In genomic region chr6:43951756-43952675, GRCh38 we compare ENCODE assay signal across 1 cellular context.
TF ChIP-seq lines count a peak whose summit lies in the region.

No MANE protein-coding gene starts in this region.

TF ChIP-seq in HEK293, 187 proteins besides CTCF, POLR2A, EP300 and RAD21 (continued from another document):
- TF ChIP-seq ZNF488 (tag by site-specific recombination; IDR thresholded peaks at IDR 0.05) (no peak), ZNF146 (tag by site-specific recombination; IDR thresholded peaks at IDR 0.05) (no peak), ZNF707 (tag by site-specific recombination; IDR thresholded peaks at IDR 0.05) (no peak), ZNF626 (tag by site-specific recombination; IDR thresholded peaks at IDR 0.05) (no peak), ZBTB7A (tag by site-specific recombination; IDR thresholded peaks at IDR 0.05; ENCODE audit: low read depth) (no peak), GLIS1 (tag by site-specific recombination; IDR thresholded peaks at IDR 0.05) (peak; percentile 53), MYNN (tag by site-specific recombination; IDR thresholded peaks at IDR 0.05; ENCODE audit: borderline replicate concordance) (no peak), ZXDB (tag by site-specific recombination; IDR thresholded peaks at IDR 0.05) (no peak), ZNF830 (tag by site-specific recombination; IDR thresholded peaks at IDR 0.05; ENCODE audit: low read depth) (no peak), PRDM6 (tag by site-specific recombination; IDR thresholded peaks at IDR 0.05) (no peak), OVOL3 (tag by site-specific recombination; IDR thresholded peaks at IDR 0.05) (no peak), ZNF629 (tag by site-specific recombination; IDR thresholded peaks at IDR 0.05) (no peak), ZNF426 (tag by site-specific recombination; IDR thresholded peaks at IDR 0.05) (no peak), HIC1 (tag by site-specific recombination; IDR thresholded peaks at IDR 0.05) (no peak), SALL2 (tag by site-specific recombination; IDR thresholded peaks at IDR 0.05; ENCODE audit: borderline replicate concordance) (no peak), ZIC2 (tag by site-specific recombination; IDR thresholded peaks at IDR 0.05) (peak; percentile 53), ZNF768 (tag by site-specific recombination; IDR thresholded peaks at IDR 0.05) (no peak), TRIM28 (IDR thresholded peaks at IDR 0.05; ENCODE audit: borderline replicate concordance, low read length) (no peak), ZNF624 (tag by site-specific recombination; IDR thresholded peaks at IDR 0.05) (no peak), ZSCAN30 (tag by site-specific recombination; IDR thresholded peaks at IDR 0.05) (no peak), ZNF248 (tag by site-specific recombination; IDR thresholded peaks at IDR 0.05) (no peak), KLF7 (tag by site-specific recombination; IDR thresholded peaks at IDR 0.05; ENCODE audit: borderline replicate concordance) (no peak), KLF1 (tag by site-specific recombination; IDR thresholded peaks at IDR 0.05) (peak; percentile 86), ZBTB21 (tag by site-specific recombination; IDR thresholded peaks at IDR 0.05) (0 out of 2 replicates have a peak, but pooled peaks have one; percentile 6), ZNF335 (tag by site-specific recombination; conservative IDR thresholded peaks at IDR 0.05) (peak; percentile 32; the same call in 1 of the 2 replicates), ZNF658 (tag by site-specific recombination; IDR thresholded peaks at IDR 0.05) (no peak), ZNF404 (tag by site-specific recombination; IDR thresholded peaks at IDR 0.05) (no peak), ZNF366 (tag by site-specific recombination; conservative IDR thresholded peaks at IDR 0.05) (no peak)
- TF ChIP-seq, protein P1, sequence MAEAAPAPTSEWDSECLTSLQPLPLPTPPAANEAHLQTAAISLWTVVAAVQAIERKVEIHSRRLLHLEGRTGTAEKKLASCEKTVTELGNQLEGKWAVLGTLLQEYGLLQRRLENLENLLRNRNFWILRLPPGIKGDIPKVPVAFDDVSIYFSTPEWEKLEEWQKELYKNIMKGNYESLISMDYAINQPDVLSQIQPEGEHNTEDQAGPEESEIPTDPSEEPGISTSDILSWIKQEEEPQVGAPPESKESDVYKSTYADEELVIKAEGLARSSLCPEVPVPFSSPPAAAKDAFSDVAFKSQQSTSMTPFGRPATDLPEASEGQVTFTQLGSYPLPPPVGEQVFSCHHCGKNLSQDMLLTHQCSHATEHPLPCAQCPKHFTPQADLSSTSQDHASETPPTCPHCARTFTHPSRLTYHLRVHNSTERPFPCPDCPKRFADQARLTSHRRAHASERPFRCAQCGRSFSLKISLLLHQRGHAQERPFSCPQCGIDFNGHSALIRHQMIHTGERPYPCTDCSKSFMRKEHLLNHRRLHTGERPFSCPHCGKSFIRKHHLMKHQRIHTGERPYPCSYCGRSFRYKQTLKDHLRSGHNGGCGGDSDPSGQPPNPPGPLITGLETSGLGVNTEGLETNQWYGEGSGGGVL (tag by site-specific recombination; IDR thresholded peaks at IDR 0.05), result peak; percentile 85
- TF ChIP-seq, protein P2, sequence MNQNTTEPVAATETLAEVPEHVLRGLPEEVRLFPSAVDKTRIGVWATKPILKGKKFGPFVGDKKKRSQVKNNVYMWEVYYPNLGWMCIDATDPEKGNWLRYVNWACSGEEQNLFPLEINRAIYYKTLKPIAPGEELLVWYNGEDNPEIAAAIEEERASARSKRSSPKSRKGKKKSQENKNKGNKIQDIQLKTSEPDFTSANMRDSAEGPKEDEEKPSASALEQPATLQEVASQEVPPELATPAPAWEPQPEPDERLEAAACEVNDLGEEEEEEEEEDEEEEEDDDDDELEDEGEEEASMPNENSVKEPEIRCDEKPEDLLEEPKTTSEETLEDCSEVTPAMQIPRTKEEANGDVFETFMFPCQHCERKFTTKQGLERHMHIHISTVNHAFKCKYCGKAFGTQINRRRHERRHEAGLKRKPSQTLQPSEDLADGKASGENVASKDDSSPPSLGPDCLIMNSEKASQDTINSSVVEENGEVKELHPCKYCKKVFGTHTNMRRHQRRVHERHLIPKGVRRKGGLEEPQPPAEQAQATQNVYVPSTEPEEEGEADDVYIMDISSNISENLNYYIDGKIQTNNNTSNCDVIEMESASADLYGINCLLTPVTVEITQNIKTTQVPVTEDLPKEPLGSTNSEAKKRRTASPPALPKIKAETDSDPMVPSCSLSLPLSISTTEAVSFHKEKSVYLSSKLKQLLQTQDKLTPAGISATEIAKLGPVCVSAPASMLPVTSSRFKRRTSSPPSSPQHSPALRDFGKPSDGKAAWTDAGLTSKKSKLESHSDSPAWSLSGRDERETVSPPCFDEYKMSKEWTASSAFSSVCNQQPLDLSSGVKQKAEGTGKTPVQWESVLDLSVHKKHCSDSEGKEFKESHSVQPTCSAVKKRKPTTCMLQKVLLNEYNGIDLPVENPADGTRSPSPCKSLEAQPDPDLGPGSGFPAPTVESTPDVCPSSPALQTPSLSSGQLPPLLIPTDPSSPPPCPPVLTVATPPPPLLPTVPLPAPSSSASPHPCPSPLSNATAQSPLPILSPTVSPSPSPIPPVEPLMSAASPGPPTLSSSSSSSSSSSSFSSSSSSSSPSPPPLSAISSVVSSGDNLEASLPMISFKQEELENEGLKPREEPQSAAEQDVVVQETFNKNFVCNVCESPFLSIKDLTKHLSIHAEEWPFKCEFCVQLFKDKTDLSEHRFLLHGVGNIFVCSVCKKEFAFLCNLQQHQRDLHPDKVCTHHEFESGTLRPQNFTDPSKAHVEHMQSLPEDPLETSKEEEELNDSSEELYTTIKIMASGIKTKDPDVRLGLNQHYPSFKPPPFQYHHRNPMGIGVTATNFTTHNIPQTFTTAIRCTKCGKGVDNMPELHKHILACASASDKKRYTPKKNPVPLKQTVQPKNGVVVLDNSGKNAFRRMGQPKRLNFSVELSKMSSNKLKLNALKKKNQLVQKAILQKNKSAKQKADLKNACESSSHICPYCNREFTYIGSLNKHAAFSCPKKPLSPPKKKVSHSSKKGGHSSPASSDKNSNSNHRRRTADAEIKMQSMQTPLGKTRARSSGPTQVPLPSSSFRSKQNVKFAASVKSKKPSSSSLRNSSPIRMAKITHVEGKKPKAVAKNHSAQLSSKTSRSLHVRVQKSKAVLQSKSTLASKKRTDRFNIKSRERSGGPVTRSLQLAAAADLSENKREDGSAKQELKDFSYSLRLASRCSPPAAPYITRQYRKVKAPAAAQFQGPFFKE (tag by site-specific recombination; IDR thresholded peaks at IDR 0.05; ENCODE audit: borderline replicate concordance), result no peak
